28 cellular contexts compared by ENCODE assay signal in genomic region chr9:21674894-21675293, GRCh38.
A peak's percentile ranks its signal among the peaks of the same experiment; 100 is the strongest.
DNase-seq lines count a peak whose midpoint lies in the region; ATAC-seq, FAIRE-seq and TF ChIP-seq lines count a peak whose summit lies in the region.
"Had no signal": no experiment of that assay in that cellular context is flagged by ENCODE, and none has a peak within 500 bp of the region (broad histone marks: within the 10 kb centered on the region; RNA-seq: fewer than 3 reads in every experiment).

No MANE protein-coding gene starts in this region.

- H3K9me3 ChIP-seq in MG63: no peaks in the 10 kb centered on the region
- H3K9me3 ChIP-seq in small intestine (ENCODE audit: control insufficient read depth, low read depth): no peaks in the 10 kb centered on the region
- H3K9me3 ChIP-seq: HAP-1, suprapubic skin, upper lobe of right lung had no signal

- H3K36me3 ChIP-seq in MG63: no peaks in the 10 kb centered on the region
- no peaks in the 10 kb centered on the region for H3K36me3 ChIP-seq in small intestine (ENCODE audit: control insufficient read depth in 2 of 2, insufficient read depth in 2 of 2, low read length in 2 of 2)
- H3K36me3 ChIP-seq: HAP-1, suprapubic skin, upper lobe of right lung had no signal

- no peak for ATAC-seq in omental fat pad (ENCODE audit: low FRiP score)
- ATAC-seq: activated CD4-positive, alpha-beta T cell treated with anti-CD3 and anti-CD28 coated beads for 36 hours; K562; right cardiac atrium; SK-N-SH treated with all-trans-retinoic acid at 6 μM for 48 hours; stimulated activated naive B cell treated with anti-CD40 and anti-IgM and Interleukin-4, amounts not matched to agents 10 μg/mL and 1 μg/mL and 100 μg/mL, for 72 hours; upper lobe of right lung had no signal

- WGBS in small intestine, 3 donors: 79 to 84% (median 80%) methylated on average over 1 of the region's 1 CpG

- H3K27ac ChIP-seq in epithelial cell of prostate: peak overlapping the region; percentile 98
- no peak overlapping the region for H3K27ac ChIP-seq in small intestine (ENCODE audit: low read depth in 1 of 2, low read length in 1 of 2)
- H3K27ac ChIP-seq: parathyroid adenoma, suprapubic skin, upper lobe of right lung had no signal

- H3K4me3 ChIP-seq in MG63: no peak overlapping the region
- H3K4me3 ChIP-seq in small intestine (ENCODE audit: low read depth in 1 of 2, low read length in 2 of 2): no peak overlapping the region
- H3K4me3 ChIP-seq: HAP-1, K562, lung, suprapubic skin, upper lobe of right lung had no signal

- no peaks in the 10 kb centered on the region for H3K27me3 ChIP-seq in MG63
- H3K27me3 ChIP-seq in small intestine (ENCODE audit: control insufficient read depth in 2 of 2, insufficient read depth in 2 of 2, low read length in 2 of 2): no peaks in the 10 kb centered on the region
- H3K27me3 ChIP-seq: suprapubic skin had no signal

- TF ChIP-seq CTCF in omental fat pad (IDR thresholded peaks at IDR 0.05): no peak

- FAIRE-seq in small intestine (lab: Jason Lieb, UNC): no peak
- FAIRE-seq: endometrium, GM12892, K562 had no signal

- no peaks in the 10 kb centered on the region for H3K4me1 ChIP-seq in small intestine (ENCODE audit: control insufficient read depth in 2 of 2, insufficient read depth in 1 of 2, low read depth in 1 of 2, low read length in 1 of 2)
- H3K4me1 ChIP-seq: HAP-1, parathyroid adenoma, suprapubic skin, upper lobe of right lung had no signal

- DNase-seq in GM03348 (ENCODE audit: low spot score) (peak; percentile 37), MG63 (peak; percentile 86), epithelial cell of prostate (ENCODE audit: low read depth, low spot score) (no peak), small intestine (peak; percentile 19), omental fat pad (ENCODE audit: low spot score) (no peak), NCI-H1694 treated with DMSO at 0.1 percent for 48 hours (lab: John Stamatoyannopoulos, UW) (no peak)
- no peak for DNase-seq in activated CD8-positive, alpha-beta memory T cell treated with anti-CD3 and anti-CD28 coated beads, Interleukin-2, amount 50 U/mL, for 48 hours
- DNase-seq: activated CD4-positive, alpha-beta T cell treated with anti-CD3 and anti-CD28 coated beads for 36 hours; activated effector memory CD4-positive, alpha-beta T cell treated with anti-CD3 and anti-CD28 coated beads, Interleukin-2, amount 50 U/mL, for 16 hours; activated naive CD8-positive, alpha-beta T cell treated with anti-CD3 and anti-CD28 coated beads for 36 hours; activated T-cell treated with anti-CD3 and anti-CD28 coated beads, Interleukin-2, amount 50 U/mL, for 1 hour; aorta; central memory CD4-positive, alpha-beta T cell; NCI-H1436; NCI-H748 treated with DMSO at 0.1 percent for 48 hours; nephron progenitor cell; right cardiac atrium; stimulated activated CD4-positive, alpha-beta T cell treated with anti-CD3 and anti-CD28 coated beads, Interleukin-4, amount 100 ng/mL, for 4 hours; stimulated activated naive B cell treated with anti-CD40 and anti-IgM and Interleukin-4, amounts not matched to agents 10 μg/mL and 1 μg/mL and 100 μg/mL, for 72 hours; upper lobe of right lung had no signal

Comparison
In these comparisons a context has a peak if more than half of its experiments do, and no peak if none do; other contexts are left out.
1. DNase-seq: peak in GM03348 (single experiment), MG63 (single experiment) and small intestine (single experiment); none in epithelial cell of prostate (single experiment), omental fat pad (single experiment), activated CD8-positive, alpha-beta memory T cell treated with anti-CD3 and anti-CD28 coated beads, Interleukin-2, amount 50 U/mL, for 48 hours (single experiment) and NCI-H1694 treated with DMSO at 0.1 percent for 48 hours (single experiment).